In genomic region chr4:151745727-151746231, GRCh38 we compare ENCODE assay signal across 13 cellular contexts. TPM values are rescaled to one million over a fixed set of nuclear protein-coding genes. Genes with fewer than 3 reads are reported as not detected.
DNase-seq lines count a peak whose midpoint lies in the region; ATAC-seq, FAIRE-seq and TF ChIP-seq lines count a peak whose summit lies in the region.
"Had no signal": no experiment of that assay in that cellular context is flagged by ENCODE, and none has a peak within 500 bp of the region (broad histone marks: within the 10 kb centered on the region; RNA-seq: fewer than 3 reads in every experiment).

No MANE protein-coding gene starts in this region.

- ATAC-seq in GM12878 (no peak), left cardiac atrium (peak; percentile 44 to 54), upper lobe of right lung (no peak)
- ATAC-seq: activated T-cell treated with anti-CD3 and anti-CD28 coated beads, Interleukin-2, amount 50 U/mL, for 4 hours; natural killer cell treated with Interleukin-12 subunit alpha and Interleukin-12 subunit beta and Interleukin-15 and Interleukin-18, amount 100 ng/mL, for 72 hours had no signal

- no peak overlapping the region for H3K4me2 ChIP-seq in GM12878 (ENCODE audit: control insufficient read depth, insufficient read depth)

- SMC1A ChIA-PET in GM12878 (lab: Charles Lee; ENCODE audit: uncharacterized antibody, unreplicated experiment): interaction anchor here (0.6 to 1.6 kb wide), 6 partner anchors 11 to 669 kb away, joined by 3 to 6 read pairs (median 3); no protein-coding TSS in a partner anchor

- H3K36me3 ChIP-seq in HUES6 (ENCODE audit: control insufficient read depth, insufficient read depth, low read length) (no peaks in the 10 kb centered on the region), GM12878 (ENCODE audit: control insufficient read depth in 2 of 2, insufficient read depth in 2 of 2, low read length in 1 of 2) (no peaks in the 10 kb centered on the region; a peak in 1 of 4 replicates), upper lobe of right lung (no peaks in the 10 kb centered on the region)

- no peak for TF ChIP-seq EP300 in GM12878 (IDR thresholded peaks at IDR 0.05; ENCODE audit: borderline replicate concordance in 1 of 2, control insufficient read depth in 1 of 2, low read depth in 2 of 2, low read length in 2 of 2)

- no peak for TF ChIP-seq POLR2A in GM12878 (IDR thresholded peaks at IDR 0.05; ENCODE audit: low read depth, low read length)

- H3K9ac ChIP-seq in HUES6 (ENCODE audit: low read length) (no peak overlapping the region), GM12878 (ENCODE audit: control insufficient read depth, insufficient read depth, low read length) (no peak overlapping the region)

- TF ChIP-seq RAD21 in GM12878 (IDR thresholded peaks at IDR 0.05; ENCODE audit: insufficient read depth, low read depth, low read length): no peak

- BruUV-seq in GM12878 (replicated peaks; lab: Mats Ljungman, UMichigan): no TSS peak

- CTCF ChIA-PET in GM12878 (lab: Yijun Ruan, JAX): no interaction called here
- CTCF ChIA-PET in activated naive CD4-positive, alpha-beta T cell treated with anti-CD3 and anti-CD28 coated beads, Interleukin-2, amount 10 ng/mL, durations not matched to agents 7 days and 5 days (lab: Charles Lee): interaction anchor here (0.6 kb wide), 1 partner anchor 544 kb away, joined by 3 read pairs; no protein-coding TSS in a partner anchor

- H3K9me3 Mint-ChIP-seq in activated naive CD4-positive, alpha-beta T cell treated with anti-CD3 and anti-CD28 coated beads, Interleukin-2, amount 10 ng/mL, durations not matched to agents 7 days and 5 days: no peaks in the 10 kb centered on the region
- H3K9me3 Mint-ChIP-seq: activated T-cell treated with anti-CD3 and anti-CD28 coated beads, Interleukin-2, amount 50 U/mL, for 4 hours; natural killer cell treated with Interleukin-12 subunit alpha and Interleukin-12 subunit beta and Interleukin-15 and Interleukin-18, amount 100 ng/mL, for 72 hours had no signal

- no peak overlapping the region for H3K4me3 Mint-ChIP-seq in activated naive CD4-positive, alpha-beta T cell treated with anti-CD3 and anti-CD28 coated beads, Interleukin-2, amount 10 ng/mL, durations not matched to agents 7 days and 5 days
- H3K4me3 Mint-ChIP-seq: activated T-cell treated with anti-CD3 and anti-CD28 coated beads, Interleukin-2, amount 50 U/mL, for 4 hours; natural killer cell treated with Interleukin-12 subunit alpha and Interleukin-12 subunit beta and Interleukin-15 and Interleukin-18, amount 100 ng/mL, for 72 hours had no signal

- H3K36me3 Mint-ChIP-seq in activated naive CD4-positive, alpha-beta T cell treated with anti-CD3 and anti-CD28 coated beads, Interleukin-2, amount 10 ng/mL, durations not matched to agents 7 days and 5 days: peaks cover 5% of the 10 kb centered on the region

- H3K4me3 ChIP-seq in HUES6 (ENCODE audit: low read depth, low read length): no peak overlapping the region
- H3K4me3 ChIP-seq in GM12878: no peak overlapping the region
- H3K4me3 ChIP-seq in upper lobe of right lung: no peak overlapping the region

- 96% methylated on average over 4 of the region's 4 CpGs for WGBS in GM12878 (ENCODE audit: insufficient coverage, insufficient replicate concordance, low lambda C conversion rate, missing lambda C conversion rate)

- no peaks in the 10 kb centered on the region for H3K27me3 Mint-ChIP-seq in activated naive CD4-positive, alpha-beta T cell treated with anti-CD3 and anti-CD28 coated beads, Interleukin-2, amount 10 ng/mL, durations not matched to agents 7 days and 5 days
- H3K27me3 Mint-ChIP-seq: natural killer cell treated with Interleukin-12 subunit alpha and Interleukin-12 subunit beta and Interleukin-15 and Interleukin-18, amount 100 ng/mL, for 72 hours had no signal

- in situ Hi-C loops in GM12878 (cut with MboI): no loop called here

- TF ChIP-seq CTCF in GM12878 (IDR thresholded peaks at IDR 0.05 in 2 of 3, conservative IDR thresholded peaks at IDR 0.05 in 1 of 3; ENCODE audit: control insufficient read depth in 2 of 3, extremely low read depth in 1 of 3, insufficient read depth in 1 of 3, low read depth in 3 of 3, low read length in 3 of 3) (no peak), upper lobe of right lung (IDR thresholded peaks at IDR 0.05) (no peak)

- no peak for FAIRE-seq in GM12878 (lab: Jason Lieb, UNC)

- peak overlapping the region; percentile 6; the same call in 1 of the 2 replicates for H3K27ac ChIP-seq in HUES6 (ENCODE audit: low read depth, low read length)
- H3K27ac ChIP-seq in GM12878 (ENCODE audit: control insufficient read depth, insufficient read depth): peak overlapping the region; percentile 31; the same call in 1 of the 2 replicates
- H3K27ac ChIP-seq in upper lobe of right lung: peak overlapping the region; percentile 43

- POLR2A ChIA-PET in GM12878 (lab: Charles Lee): no interaction called here

- H3K27ac Mint-ChIP-seq in activated naive CD4-positive, alpha-beta T cell treated with anti-CD3 and anti-CD28 coated beads, Interleukin-2, amount 10 ng/mL, durations not matched to agents 7 days and 5 days: no peak overlapping the region
- H3K27ac Mint-ChIP-seq: natural killer cell treated with Interleukin-12 subunit alpha and Interleukin-12 subunit beta and Interleukin-15 and Interleukin-18, amount 100 ng/mL, for 72 hours had no signal

- no peaks in the 10 kb centered on the region for H3K9me3 ChIP-seq in HUES6 (ENCODE audit: control insufficient read depth, insufficient read depth, low read depth, low read length)
- H3K9me3 ChIP-seq in GM12878 (replicated peaks; ENCODE audit: control insufficient read depth, insufficient read depth, low read length): no peaks in the 10 kb centered on the region; the same call in 2 of the 3 replicates
- no peaks in the 10 kb centered on the region for H3K9me3 ChIP-seq in upper lobe of right lung

- H2AFZ ChIP-seq in GM12878 (ENCODE audit: control insufficient read depth, low read depth, low read length): no peak overlapping the region

- intact Hi-C loops in GM12878 (cut with micrococcal nuclease; ENCODE audit: unreplicated experiment) (no loop called here), left cardiac atrium (cut with DNase I) (no loop called here), upper lobe of right lung (cut with DNase I) (no loop called here)

- H4K20me1 ChIP-seq in GM12878 (ENCODE audit: control insufficient read depth, insufficient read depth): no peaks in the 10 kb centered on the region

- no peak for DNase-seq in GM12878 (ENCODE audit: low read depth, low spot score)
- DNase-seq in left cardiac atrium: no peak
- DNase-seq in upper lobe of right lung: no peak
- DNase-seq in HuH-7 (ENCODE audit: low spot score): no peak
- no peak for DNase-seq in NCI-H128 (lab: John Stamatoyannopoulos, UW; ENCODE audit: unreplicated experiment)
- no peak for DNase-seq in activated naive CD4-positive, alpha-beta T cell treated with anti-CD3 and anti-CD28 coated beads, Interleukin-2, amount 10 ng/mL, durations not matched to agents 7 days and 5 days
- DNase-seq: activated CD4-positive, alpha-beta T cell treated with anti-CD3 and anti-CD28 coated beads for 4 hours; activated T-cell treated with anti-CD3 and anti-CD28 coated beads, Interleukin-2, amount 50 U/mL, for 4 hours; anterior cingulate cortex; effector CD4-positive, alpha-beta T cell; T-helper 1 cell had no signal

- no peaks in the 10 kb centered on the region for H3K79me2 ChIP-seq in GM12878 (ENCODE audit: control insufficient read depth, insufficient read depth, low read length)

- peaks cover 30% of the 10 kb centered on the region for H3K4me1 ChIP-seq in HUES6 (ENCODE audit: control insufficient read depth, insufficient read depth, low read length)
- peaks cover 23% of the 10 kb centered on the region for H3K4me1 ChIP-seq in GM12878 (ENCODE audit: control insufficient read depth, insufficient read depth, low read length)
- H3K4me1 ChIP-seq in upper lobe of right lung: no peaks in the 10 kb centered on the region

- H3K27me3 ChIP-seq in HUES6 (ENCODE audit: control insufficient read depth, insufficient read depth, low read length) (no peaks in the 10 kb centered on the region), GM12878 (replicated peaks in 1 of 2; ENCODE audit: control insufficient read depth in 2 of 2, insufficient read depth in 2 of 2, low read length in 1 of 2) (no peaks in the 10 kb centered on the region), upper lobe of right lung (no peaks in the 10 kb centered on the region)

- no peaks in the 10 kb centered on the region for H3K4me1 Mint-ChIP-seq in activated naive CD4-positive, alpha-beta T cell treated with anti-CD3 and anti-CD28 coated beads, Interleukin-2, amount 10 ng/mL, durations not matched to agents 7 days and 5 days

- RAD21 ChIA-PET in GM12878 (lab: Charles Lee; ENCODE audit: unreplicated experiment): interaction anchor here (2.1 kb wide), 1 partner anchor 136 kb away, joined by 6 read pairs; no protein-coding TSS in a partner anchor

TF ChIP-seq in GM12878, 131 proteins besides CTCF, POLR2A, EP300 and RAD21 (continues in another document):
- no peak for TF ChIP-seq NR2C2 (IDR thresholded peaks at IDR 0.05; ENCODE audit: borderline replicate concordance, control insufficient read depth, insufficient read length, low read depth)

RNA-seq across cellular contexts. Expression of gene GATB, which starts 15.0 kb away (rescaled TPM):
- total RNA-seq in GM12878 (2013; cell fraction: nucleolus; rRNA removed): 38.9 and 40.1 TPM in 2 replicates
- total RNA-seq in GM12878 (2014; rRNA removed): 29.3 and 30.4 TPM in 2 replicates
- 27.1 and 29.8 TPM in 2 replicates for total RNA-seq in GM12878 (2014; rRNA removed; fragmentation: Illumina TruSeq; extraction: Trizol)
- total RNA-seq in GM12878 (2021): 31.0 and 31.5 TPM in 2 replicates
- 9.9 TPM for polyA plus RNA-seq in GM12878 (2011; ENCODE audit: low read depth)
- 31.4 and 32.4 TPM in 2 replicates for polyA plus RNA-seq in GM12878 (2011; rRNA removed)
- 26.2 and 27.6 TPM in 2 replicates for polyA plus RNA-seq in GM12878 (2011; cell fraction: cytosol; rRNA removed)
- 28.1 and 30.7 TPM in 2 replicates for polyA plus RNA-seq in GM12878 (2011; cell fraction: nucleus; rRNA removed)
- 16.2 and 16.5 TPM in 2 replicates for polyA plus RNA-seq in GM12878 (2012)
- polyA plus RNA-seq in GM12878 (2014; fragmentation: Illumina TruSeq; extraction: Trizol): 32.0 and 34.7 TPM in 2 replicates
- 10 to 100 TPM; 20.5 to 25.6 TPM for polyA plus RNA-seq in GM12878 (2014; fragmentation: Nextera tagmentation; extraction: Ambion mirVana)
- polyA plus RNA-seq in GM12878 (2014; rRNA removed): 29.9 and 32.5 TPM in 2 replicates
- polyA plus RNA-seq in GM12878 (2016; fragmentation: Nextera tagmentation; extraction: Ambion mirVana): 10 to 100 TPM; 34.5 to 37.3 TPM
- polyA minus RNA-seq in GM12878 (2011; rRNA and poly(A)+ RNA removed): 23.9 and 24.2 TPM in 2 replicates
- 7.2 and 10.4 TPM in 2 replicates for polyA minus RNA-seq in GM12878 (2011; cell fraction: cytosol; rRNA and poly(A)+ RNA removed)
- polyA minus RNA-seq in GM12878 (2011; cell fraction: nucleus; rRNA and poly(A)+ RNA removed): 16.4 and 22.3 TPM in 2 replicates
- total RNA-seq in left cardiac atrium: 10 to 100 TPM; 51.7 to 88.1 TPM
- total RNA-seq in upper lobe of right lung: 17.7 TPM

Comparison
In these comparisons a context has a peak if more than half of its experiments do, and no peak if none do; other contexts are left out.
1. ATAC-seq: peak in left cardiac atrium (2 of 2); none in GM12878 (single experiment) and upper lobe of right lung (single experiment).
2. Peak in every context shown above with its lines, with median percentiles within 50 percentile points of each other: H3K27ac ChIP-seq.